13 cellular contexts compared by ENCODE assay signal in the genomic region with DNA sequence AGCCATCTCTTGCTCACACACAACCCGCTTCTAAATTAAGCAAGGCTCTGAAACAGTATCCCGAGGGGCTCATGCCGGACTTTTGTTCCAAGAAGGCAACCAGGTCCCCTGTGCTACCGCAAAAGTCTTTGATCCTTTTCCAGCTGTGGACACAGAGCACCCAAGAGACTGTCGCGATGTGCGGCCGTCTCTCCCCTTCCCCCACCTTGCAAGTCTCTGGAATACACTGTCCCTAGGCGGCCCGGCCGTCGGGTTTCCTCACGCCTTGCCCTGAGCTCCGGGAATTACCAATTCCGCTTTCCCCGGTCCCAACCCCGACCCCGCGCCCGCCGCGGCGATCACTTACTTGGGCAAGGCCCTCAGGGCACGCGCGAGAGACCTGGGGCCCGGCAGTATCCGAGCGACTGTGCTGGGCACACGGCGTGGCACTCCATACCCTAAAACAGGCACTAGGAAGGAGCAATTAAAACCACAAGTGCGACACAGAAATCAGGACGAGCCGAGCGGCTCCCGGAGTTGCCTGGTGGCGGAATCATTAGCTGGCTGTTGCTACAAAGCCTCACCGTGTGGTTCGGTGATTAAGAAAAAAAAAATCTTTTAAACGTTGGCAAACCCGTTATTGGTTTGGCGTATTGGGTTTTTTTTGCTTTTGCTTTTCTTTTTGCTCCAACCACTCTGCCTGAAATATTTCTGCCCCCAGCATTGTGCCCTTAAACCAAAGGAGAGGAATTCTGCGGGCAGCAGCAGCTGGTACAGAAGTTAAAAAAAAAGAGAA. TPM values are rescaled to one million over a fixed set of nuclear protein-coding genes. Genes with fewer than 3 reads are reported as not detected.
DNase-seq lines count a peak whose midpoint lies in the region; ATAC-seq and TF ChIP-seq lines count a peak whose summit lies in the region.
"Had no signal": no experiment of that assay in that cellular context is flagged by ENCODE, and none has a peak within 500 bp of the region (broad histone marks: within the 10 kb centered on the region; RNA-seq: fewer than 3 reads in every experiment).

No MANE protein-coding gene starts in this region.

- H3K9me3 ChIP-seq in T-helper 17 cell (ENCODE audit: control insufficient read depth, low read length, poor library complexity, severe bottlenecking) (peaks cover 6% of the 10 kb centered on the region), skeletal muscle satellite cell (replicated peaks; ENCODE audit: low read length) (no peaks in the 10 kb centered on the region)

- H3K4me1 Mint-ChIP-seq in T-helper 17 cell: peaks cover 43% of the 10 kb centered on the region

- peak overlapping the region; percentile 92 for H3K27ac Mint-ChIP-seq in T-helper 17 cell

- H3K27me3 Mint-ChIP-seq in T-helper 17 cell: peaks cover 96% of the 10 kb centered on the region

- in situ Hi-C loops in GM13977 (cut with MboI; ENCODE audit: low pct_unique_long_range_greater_than_20kb, low sequenced_read_pairs, unreplicated experiment): loop anchor here (10.0 to 25.0 kb wide), 3 partner anchors 271 to 1368 kb away; partner anchors contain the start of genes GAD1 and SP5

- H3K36me3 ChIP-seq in skeletal muscle satellite cell (ENCODE audit: insufficient read depth, low read length): peaks cover 3% of the 10 kb centered on the region
- H3K36me3 ChIP-seq: BLaER1 treated with 17β-estradiol and CSF1 and Interleukin-3, amounts not matched to agents 10 nM and 100 nM had no signal

- no peak for ATAC-seq in T-helper 17 cell
- no peak for ATAC-seq in GM21576 (IDR thresholded peaks at IDR 0.05; ENCODE audit: unreplicated experiment)
- no peak for ATAC-seq in GM18858 (IDR thresholded peaks at IDR 0.05; ENCODE audit: unreplicated experiment)

- peak; percentile 27 for DNase-seq in activated T-cell treated with anti-CD3 and anti-CD28 coated beads, Interleukin-2, amount 50 U/mL, for 1 hour
- no peak for DNase-seq in activated T-cell treated with anti-CD3 and anti-CD28 coated beads for 4 hours
- no peak for DNase-seq in T-helper 17 cell
- DNase-seq in fibroblast of gingiva (ENCODE audit: low read depth): peak; percentile 54
- no peak for DNase-seq in GM13977 (ENCODE audit: low spot score)
- DNase-seq: SIG-M5; stimulated activated CD4-positive, alpha-beta T cell treated with anti-CD3 and anti-CD28 coated beads, Interleukin-4, amount 100 ng/mL, for 1 hour had no signal

- peak overlapping the region; percentile 85 for H3K4me3 Mint-ChIP-seq in T-helper 17 cell

- peaks cover 38% of the 10 kb centered on the region for H3K4me1 ChIP-seq in skeletal muscle satellite cell (ENCODE audit: control insufficient read depth, insufficient read depth, low read length)

- H3K4me2 ChIP-seq in skeletal muscle satellite cell (ENCODE audit: low read length): peak overlapping the region; percentile 97

- TF ChIP-seq CTCF in GM13977 (IDR thresholded peaks at IDR 0.05; ENCODE audit: extremely low read depth, insufficient read depth, missing control alignments): no peak

- H3K4me3 ChIP-seq in skeletal muscle satellite cell (ENCODE audit: low read length): peak overlapping the region; percentile 57

- H3K27me3 ChIP-seq in skeletal muscle satellite cell (ENCODE audit: control insufficient read depth, insufficient read depth, low read length): peaks cover 11% of the 10 kb centered on the region

- peaks cover 2% of the 10 kb centered on the region for H3K36me3 Mint-ChIP-seq in T-helper 17 cell (ENCODE audit: low read depth)

- H3K9ac ChIP-seq in skeletal muscle satellite cell (ENCODE audit: low read depth, low read length): peak overlapping the region; percentile 16
- H3K9ac ChIP-seq: BLaER1 treated with 17β-estradiol and CSF1 and Interleukin-3, amounts not matched to agents 10 nM and 100 nM had no signal

RNA-seq across cellular contexts. Expression of gene DLX1, which starts 2.2 kb away (rescaled TPM):
- not detected for total RNA-seq in T-helper 17 cell
- total RNA-seq in skeletal muscle satellite cell (2012; rRNA removed): 1.3 and 3.5 TPM in 2 replicates
- total RNA-seq: epithelial cell of proximal tubule, lung microvascular endothelial cell had no signal

RNA-seq across cellular contexts. Expression of gene DLX2, which starts 19.6 kb away (rescaled TPM):
- not detected for total RNA-seq in T-helper 17 cell
- total RNA-seq in skeletal muscle satellite cell (2012; rRNA removed): 1.1 and 1.8 TPM in 2 replicates

Comparison
In these comparisons a context has a peak if more than half of its experiments do, and no peak if none do; other contexts are left out.
1. DNase-seq: peak in activated T-cell treated with anti-CD3 and anti-CD28 coated beads, Interleukin-2, amount 50 U/mL, for 1 hour (single experiment) and fibroblast of gingiva (single experiment); none in activated T-cell treated with anti-CD3 and anti-CD28 coated beads for 4 hours (single experiment), T-helper 17 cell (0 of 3) and GM13977 (single experiment).